26 cellular contexts compared by ENCODE assay signal in genomic region chr2:145100301-145100700, GRCh38.
DNase-seq lines count a peak whose midpoint lies in the region; ATAC-seq, FAIRE-seq and TF ChIP-seq lines count a peak whose summit lies in the region.
"Had no signal": no experiment of that assay in that cellular context is flagged by ENCODE, and none has a peak within 500 bp of the region (broad histone marks: within the 10 kb centered on the region; RNA-seq: fewer than 3 reads in every experiment).

No MANE protein-coding gene starts in this region.

- no peaks in the 10 kb centered on the region for H3K9me1 ChIP-seq in keratinocyte (ENCODE audit: control insufficient read depth, extremely low read depth, insufficient read depth, low read length)

- H4K20me1 ChIP-seq in keratinocyte (ENCODE audit: control insufficient read depth, extremely low read depth, insufficient read depth, low read length) = no peaks in the 10 kb centered on the region
- H4K20me1 ChIP-seq: BLaER1 had no signal

- ATAC-seq in RWPE2 (ENCODE audit: low read depth) = peak; percentile 36; the same call in 1 of the 3 replicates
- no peak for ATAC-seq in GM21723 (IDR thresholded peaks at IDR 0.05; ENCODE audit: unreplicated experiment)

- FAIRE-seq in bronchial epithelial cell (lab: Jason Lieb, UNC) = no peak
- FAIRE-seq in keratinocyte (lab: Jason Lieb, UNC) = peak; percentile 29
- FAIRE-seq: A204.1, GM12891, GM19239 had no signal

- H3K36me3 ChIP-seq in RWPE2 (ENCODE audit: low read depth) (no peaks in the 10 kb centered on the region), bronchial epithelial cell (ENCODE audit: control insufficient read depth, insufficient read depth, low read length) (no peaks in the 10 kb centered on the region), keratinocyte (ENCODE audit: control insufficient read depth in 2 of 2, extremely low read depth in 1 of 2, insufficient read depth in 2 of 2, low read length in 2 of 2) (no peaks in the 10 kb centered on the region)
- H3K36me3 ChIP-seq: BE2C, BLaER1 had no signal

- no peak for DNase-seq in RWPE2 (ENCODE audit: low spot score)
- peak; percentile 65 for DNase-seq in bronchial epithelial cell (ENCODE audit: low read depth)
- peak; percentile 65 for DNase-seq in epithelial cell of esophagus (ENCODE audit: low read depth)
- no peak for DNase-seq in keratinocyte (ENCODE audit: low read depth, low spot score)
- no peak for DNase-seq in GF-D8 (lab: John Stamatoyannopoulos, UW)
- no peak for DNase-seq in NCI-H524 (lab: John Stamatoyannopoulos, UW)
- DNase-seq: 8988T; ACHN; BE2C; C1 segment of cervical spinal cord; CD4-positive, alpha-beta memory T cell; CD4-positive, CD25-positive, alpha-beta regulatory T cell; CD8-positive, alpha-beta memory T cell; COR-L47; DMS 273 treated with DMSO at 0.1 percent for 48 hours; DMS153; DMS53; DMS79; DND-41; EL; GDM1 had no signal

- H3K9ac ChIP-seq in keratinocyte (ENCODE audit: control insufficient read depth, extremely low read depth, insufficient read depth, low read length) = no peak overlapping the region
- H3K9ac ChIP-seq: BLaER1 had no signal

- H3K4me2 ChIP-seq in keratinocyte (ENCODE audit: control insufficient read depth, extremely low read depth, insufficient read depth, low read depth, low read length) = no peak overlapping the region
- H3K4me2 ChIP-seq: BLaER1 had no signal

- H2AFZ ChIP-seq in keratinocyte (ENCODE audit: control insufficient read depth, low read length) = no peak overlapping the region

- no peak overlapping the region for H3K4me3 ChIP-seq in RWPE2 (ENCODE audit: severe bottlenecking)
- H3K4me3 ChIP-seq in bronchial epithelial cell (ENCODE audit: low read depth, low read length) = no peak overlapping the region
- no peak overlapping the region for H3K4me3 ChIP-seq in epithelial cell of esophagus (ENCODE audit: low read length)
- H3K4me3 ChIP-seq in keratinocyte (ENCODE audit: control insufficient read depth in 2 of 3, extremely low read depth in 1 of 3, insufficient read depth in 2 of 3, low read depth in 1 of 3, low read length in 3 of 3) = no peak overlapping the region
- H3K4me3 ChIP-seq: BLaER1 had no signal

- dilution Hi-C loops in keratinocyte (cut with MboI; ENCODE audit: extremely low pct_ligation_motif_present, low sequenced_read_pairs) = no loop called here

- H3K9me3 ChIP-seq in RWPE2 (ENCODE audit: severe bottlenecking) (no peaks in the 10 kb centered on the region), keratinocyte (ENCODE audit: control insufficient read depth, low read depth, low read length) (no peaks in the 10 kb centered on the region)
- H3K9me3 ChIP-seq: BE2C, BLaER1 had no signal

- H3K79me2 ChIP-seq in keratinocyte (ENCODE audit: control insufficient read depth, insufficient read depth, low read length) = no peaks in the 10 kb centered on the region

- no peak for TF ChIP-seq CTCF in RWPE2 (IDR thresholded peaks at IDR 0.05; ENCODE audit: poor library complexity, severe bottlenecking)
- TF ChIP-seq CTCF in bronchial epithelial cell (IDR thresholded peaks at IDR 0.05; ENCODE audit: insufficient read depth, low read length, severe bottlenecking) = no peak
- no peak for TF ChIP-seq CTCF in epithelial cell of esophagus (IDR thresholded peaks at IDR 0.05; ENCODE audit: insufficient read depth, low read depth, low read length, missing control alignments)
- no peak for TF ChIP-seq CTCF in keratinocyte (optimal IDR thresholded peaks at IDR 0.05 in 1 of 3, IDR thresholded peaks at IDR 0.05 in 1 of 3, conservative IDR thresholded peaks at IDR 0.05 in 1 of 3; ENCODE audit: extremely low read depth in 1 of 3, insufficient read depth in 2 of 3, low read length in 3 of 3)

- no peak overlapping the region for H3K27ac ChIP-seq in RWPE2 (ENCODE audit: poor library complexity, severe bottlenecking)
- H3K27ac ChIP-seq in keratinocyte (ENCODE audit: control insufficient read depth, insufficient read depth, low read length) = no peak overlapping the region
- H3K27ac ChIP-seq: BLaER1 had no signal

- H3K4me1 ChIP-seq in RWPE2 (ENCODE audit: insufficient read depth, poor library complexity, severe bottlenecking) (peaks cover 6% of the 10 kb centered on the region), keratinocyte (ENCODE audit: control insufficient read depth, extremely low read depth, insufficient read depth, low read length) (peaks cover 2% of the 10 kb centered on the region)
- H3K4me1 ChIP-seq: BE2C had no signal

- H3K27me3 ChIP-seq in RWPE2 (ENCODE audit: insufficient read depth, poor library complexity, severe bottlenecking) (no peaks in the 10 kb centered on the region), bronchial epithelial cell (ENCODE audit: control insufficient read depth, insufficient read depth, low read length) (no peaks in the 10 kb centered on the region), keratinocyte (ENCODE audit: control insufficient read depth, extremely low read depth, insufficient read depth, low read length) (no peaks in the 10 kb centered on the region)
- H3K27me3 ChIP-seq: BE2C, BLaER1 had no signal

Comparison
In these comparisons a context has a peak if more than half of its experiments do, and no peak if none do; other contexts are left out.
1. DNase-seq: peak in bronchial epithelial cell (single experiment) and epithelial cell of esophagus (single experiment); none in RWPE2 (single experiment), keratinocyte (single experiment), GF-D8 (single experiment) and NCI-H524 (0 of 2).